In genomic region chr15:57445872-57446271, GRCh38 we compare ENCODE assay signal across 19 cellular contexts.
DNase-seq lines count a peak whose midpoint lies in the region; FAIRE-seq and TF ChIP-seq lines count a peak whose summit lies in the region.
"Had no signal": no experiment of that assay in that cellular context is flagged by ENCODE, and none has a peak within 500 bp of the region (broad histone marks: within the 10 kb centered on the region; RNA-seq: fewer than 3 reads in every experiment).

No MANE protein-coding gene starts in this region.

- no peak overlapping the region for H3K9ac ChIP-seq in endothelial cell of umbilical vein (replicated peaks; ENCODE audit: extremely low read depth, insufficient read depth, low read length)

- peaks cover 0 to 7% of the 10 kb centered on the region in 2 experiments for H3K36me3 ChIP-seq in endothelial cell of umbilical vein (ENCODE audit: control insufficient read depth in 2 of 2, extremely low read depth in 1 of 2, insufficient read depth in 2 of 2, low read length in 2 of 2)
- no peaks in the 10 kb centered on the region for H3K36me3 ChIP-seq in adrenal gland (replicated peaks in 1 of 2)

- H2AFZ ChIP-seq in endothelial cell of umbilical vein (ENCODE audit: low read depth, low read length), result peak overlapping the region; percentile 20

- no peaks in the 10 kb centered on the region for H3K27me3 ChIP-seq in endothelial cell of umbilical vein (ENCODE audit: control insufficient read depth in 2 of 2, insufficient read depth in 2 of 2, low read length in 2 of 2)
- no peaks in the 10 kb centered on the region for H3K27me3 ChIP-seq in adrenal gland
- no peaks in the 10 kb centered on the region for H3K27me3 ChIP-seq in dorsolateral prefrontal cortex

- H3K27ac Mint-ChIP-seq in progenitor cell of endocrine pancreas, result peak overlapping the region; percentile 29
- H3K27ac Mint-ChIP-seq: activated CD8-positive, alpha-beta T cell treated with anti-CD3 and anti-CD28 coated beads, Interleukin-2, amount 10 ng/mL, durations not matched to agents 7 days and 5 days; activated naive CD8-positive, alpha-beta T cell treated with anti-CD3 and anti-CD28 coated beads, Interleukin-2, amount 50 U/mL, for 24 hours; CD8-positive, alpha-beta T cell; natural killer cell; stimulated activated naive CD8-positive, alpha-beta T cell treated with anti-CD3 and anti-CD28 coated beads, Interleukin-15, amount 100 ng/mL, for 72 hours had no signal

- no peak for FAIRE-seq in endothelial cell of umbilical vein (lab: Jason Lieb, UNC)
- FAIRE-seq: GM12891 had no signal

- H3K4me3 Mint-ChIP-seq in progenitor cell of endocrine pancreas (ENCODE audit: low read depth), result no peak overlapping the region
- H3K4me3 Mint-ChIP-seq: activated CD8-positive, alpha-beta T cell treated with anti-CD3 and anti-CD28 coated beads, Interleukin-2, amount 10 ng/mL, durations not matched to agents 7 days and 5 days; activated naive CD8-positive, alpha-beta T cell treated with anti-CD3 and anti-CD28 coated beads, Interleukin-2, amount 50 U/mL, for 24 hours; CD8-positive, alpha-beta T cell; natural killer cell; stimulated activated naive CD8-positive, alpha-beta T cell treated with anti-CD3 and anti-CD28 coated beads, Interleukin-15, amount 100 ng/mL, for 72 hours had no signal

- dilution Hi-C loops in endothelial cell of umbilical vein (cut with MboI; ENCODE audit: extremely low pct_ligation_motif_present, low sequenced_read_pairs), result no loop called here

- TF ChIP-seq POLR2A in endothelial cell of umbilical vein (IDR thresholded peaks at IDR 0.05; ENCODE audit: low read depth, low read length) (no peak), adrenal gland (IDR thresholded peaks at IDR 0.05) (no peak)

- CTCF ChIA-PET in endothelial cell of umbilical vein (lab: Charles Lee), result interaction anchor here (0.7 to 1.6 kb wide), 7 partner anchors 8 to 96 kb away, joined by 3 to 5 read pairs (median 4); no protein-coding TSS in a partner anchor

- H3K9me1 ChIP-seq in endothelial cell of umbilical vein (replicated peaks; ENCODE audit: control insufficient read depth, extremely low read depth, insufficient read depth, low read length), result no peaks in the 10 kb centered on the region

- peak; percentile 49 for DNase-seq in NCI-H82 (lab: John Stamatoyannopoulos, UW)
- DNase-seq in NCI-H82 treated with DMSO at 0.1 percent for 48 hours (lab: John Stamatoyannopoulos, UW; ENCODE audit: unreplicated experiment), result no peak
- peak; percentile 16 for DNase-seq in RPMI7951 (ENCODE audit: low read depth)
- DNase-seq in endothelial cell of umbilical vein (ENCODE audit: low read depth, low spot score), result no peak
- DNase-seq in progenitor cell of endocrine pancreas (ENCODE audit: low spot score, unreplicated experiment), result no peak
- no peak for DNase-seq in adrenal gland
- no peak for DNase-seq in dorsolateral prefrontal cortex
- no peak for DNase-seq in activated naive CD4-positive, alpha-beta T cell treated with anti-CD3 and anti-CD28 coated beads, Interleukin-2, amount 50 U/mL, for 16 hours
- DNase-seq: activated CD8-positive, alpha-beta T cell treated with anti-CD3 and anti-CD28 coated beads, Interleukin-2, amount 10 ng/mL, durations not matched to agents 7 days and 5 days; activated naive CD8-positive, alpha-beta T cell treated with anti-CD3 and anti-CD28 coated beads, Interleukin-2, amount 50 U/mL, for 24 hours; CD8-positive, alpha-beta T cell; natural killer cell; NCI-H524 treated with DMSO at 0.1 percent for 48 hours; psoas muscle; RPMI8226; stimulated activated CD4-positive, alpha-beta T cell treated with anti-CD3 and anti-CD28 coated beads, Interleukin-12 subunit alpha, Interleukin-12 subunit beta, amount 100 ng/mL, for 4 hours; stimulated activated naive CD8-positive, alpha-beta T cell treated with anti-CD3 and anti-CD28 coated beads, Interleukin-15, amount 100 ng/mL, for 72 hours; T-helper 1 cell had no signal

- H3K4me1 ChIP-seq in endothelial cell of umbilical vein (ENCODE audit: control insufficient read depth, extremely low read depth, insufficient read depth, low read length), result peaks cover 16% of the 10 kb centered on the region
- H3K4me1 ChIP-seq in adrenal gland (replicated peaks in 1 of 2), result peaks cover 7 to 18% of the 10 kb centered on the region in 2 donors
- H3K4me1 ChIP-seq: psoas muscle had no signal

- peaks cover 14% of the 10 kb centered on the region for H3K4me1 Mint-ChIP-seq in progenitor cell of endocrine pancreas (ENCODE audit: low read depth)
- H3K4me1 Mint-ChIP-seq: activated naive CD8-positive, alpha-beta T cell treated with anti-CD3 and anti-CD28 coated beads, Interleukin-2, amount 50 U/mL, for 24 hours; natural killer cell; stimulated activated naive CD8-positive, alpha-beta T cell treated with anti-CD3 and anti-CD28 coated beads, Interleukin-15, amount 100 ng/mL, for 72 hours had no signal

- no TSS peak for BruUV-seq in endothelial cell of umbilical vein (replicated peaks; lab: Mats Ljungman, UMichigan)

- H3K4me3 ChIP-seq in endothelial cell of umbilical vein (replicated peaks in 1 of 3; ENCODE audit: insufficient read depth in 1 of 3, low read depth in 1 of 3, low read length in 3 of 3) (no peak overlapping the region), adrenal gland (no peak overlapping the region), dorsolateral prefrontal cortex (no peak overlapping the region)
- H3K4me3 ChIP-seq: psoas muscle had no signal

- intact Hi-C loops in endothelial cell of umbilical vein (cut with micrococcal nuclease) (loop anchor here (5.0 kb wide), 1 partner anchor 41 kb away; no protein-coding TSS in a partner anchor), adrenal gland (cut with DNase I) (no loop called here), dorsolateral prefrontal cortex (cut with DNase I) (no loop called here)

- H3K79me2 ChIP-seq in endothelial cell of umbilical vein (ENCODE audit: control insufficient read depth, insufficient read depth, low read length), result no peaks in the 10 kb centered on the region

- 90 to 97% (median 92%) methylated on average over 1 of the region's 1 CpG for WGBS in adrenal gland, 4 donors

- no peak overlapping the region for H3K4me2 ChIP-seq in endothelial cell of umbilical vein (ENCODE audit: insufficient read depth, low read length)

- no peaks in the 10 kb centered on the region for H3K9me3 Mint-ChIP-seq in progenitor cell of endocrine pancreas (ENCODE audit: low read depth)
- H3K9me3 Mint-ChIP-seq: activated naive CD8-positive, alpha-beta T cell treated with anti-CD3 and anti-CD28 coated beads, Interleukin-2, amount 50 U/mL, for 24 hours; CD8-positive, alpha-beta T cell; natural killer cell; stimulated activated naive CD8-positive, alpha-beta T cell treated with anti-CD3 and anti-CD28 coated beads, Interleukin-15, amount 100 ng/mL, for 72 hours had no signal

- H4K20me1 ChIP-seq in endothelial cell of umbilical vein (replicated peaks; ENCODE audit: control insufficient read depth, extremely low read depth, insufficient read depth, low read length), result no peaks in the 10 kb centered on the region

- H3K27ac ChIP-seq in endothelial cell of umbilical vein (ENCODE audit: insufficient read depth, low read depth, low read length) (no peak overlapping the region), adrenal gland (no peak overlapping the region), dorsolateral prefrontal cortex (peak overlapping the region in 1 of 59 donors; percentile 28)
- H3K27ac ChIP-seq: psoas muscle had no signal

- TF ChIP-seq CTCF in endothelial cell of umbilical vein (IDR thresholded peaks at IDR 0.05; ENCODE audit: extremely low read depth in 1 of 2, insufficient read depth in 1 of 2, low read depth in 1 of 2, low read length in 2 of 2) (no peak), progenitor cell of endocrine pancreas (IDR thresholded peaks at IDR 0.05; ENCODE audit: unreplicated experiment) (no peak), adrenal gland (IDR thresholded peaks at IDR 0.05) (no peak), dorsolateral prefrontal cortex (IDR thresholded peaks at IDR 0.05 in 54 of 56, conservative IDR thresholded peaks at IDR 0.05 in 2 of 56; ENCODE audit: low read depth in 1 of 56, partially characterized antibody in 56 of 56) (no peak)

- H3K9me3 ChIP-seq in endothelial cell of umbilical vein (replicated peaks; ENCODE audit: control insufficient read depth, insufficient read depth, low read length) (no peaks in the 10 kb centered on the region), adrenal gland (replicated peaks in 1 of 3) (no peaks in the 10 kb centered on the region)
- H3K9me3 ChIP-seq: psoas muscle had no signal

- H3K36me3 Mint-ChIP-seq in progenitor cell of endocrine pancreas (ENCODE audit: insufficient read depth), result peaks cover 37% of the 10 kb centered on the region
- H3K36me3 Mint-ChIP-seq: CD8-positive, alpha-beta T cell; natural killer cell had no signal

- no peaks in the 10 kb centered on the region for H3K27me3 Mint-ChIP-seq in progenitor cell of endocrine pancreas

- POLR2A ChIA-PET in endothelial cell of umbilical vein (lab: Charles Lee), result no interaction called here

TF ChIP-seq in endothelial cell of umbilical vein, 7 proteins besides CTCF, POLR2A, EP300 and RAD21:
- TF ChIP-seq EZH2 (IDR thresholded peaks at IDR 0.05; ENCODE audit: borderline replicate concordance, low read depth, low read length, severe bottlenecking), result no peak
TF ChIP-seq in endothelial cell of umbilical vein: peak in this region for 0.

Comparison
In these comparisons a context has a peak if more than half of its experiments do, and no peak if none do; other contexts are left out.
1. DNase-seq: peak in NCI-H82 (single experiment) and RPMI7951 (single experiment); none in NCI-H82 treated with DMSO at 0.1 percent for 48 hours (single experiment), endothelial cell of umbilical vein (single experiment), progenitor cell of endocrine pancreas (single experiment), adrenal gland (0 of 7), dorsolateral prefrontal cortex (0 of 10) and activated naive CD4-positive, alpha-beta T cell treated with anti-CD3 and anti-CD28 coated beads, Interleukin-2, amount 50 U/mL, for 16 hours (single experiment).